31 cellular contexts compared by ENCODE assay signal in genomic region chr6:33168624-33169023, GRCh38.
"Had no signal": no experiment of that assay in that cellular context is flagged by ENCODE, and none has a peak within 500 bp of the region (broad histone marks: within the 10 kb centered on the region; RNA-seq: fewer than 3 reads in every experiment).

No MANE protein-coding gene starts in this region.

- H3K4me3 Mint-ChIP-seq: memory B cell; mesothelial cell of epicardium; nephron progenitor cell; stimulated activated naive B cell treated with anti-CD40 and anti-IgM and Interleukin-4, amounts not matched to agents 10 μg/mL and 1 μg/mL and 100 μg/mL, for 72 hours; stimulated activated naive CD8-positive, alpha-beta T cell treated with anti-CD3 and anti-CD28 coated beads, Interleukin-15, Interleukin-2, amounts not matched to agents 100 ng/mL and 50 ng/mL, for 24 hours had no signal

- DNase-seq: colonic mucosa; dermis blood vessel endothelial cell; effector memory CD4-positive, alpha-beta T cell; foreskin keratinocyte; heart left ventricle; kidney; mucosa of descending colon; naive B cell; nephron progenitor cell; stimulated activated CD4-positive, alpha-beta T cell treated with anti-CD3 and anti-CD28 coated beads, Interleukin-2, amount 100 ng/mL, for 24 hours; stimulated activated CD4-positive, alpha-beta T cell treated with anti-CD3 and anti-CD28 coated beads, Interleukin-4, amount 100 ng/mL, for 24 hours; stimulated activated naive B cell treated with anti-CD40 and anti-IgM and Interleukin-4, amounts not matched to agents 10 μg/mL and 1 μg/mL and 100 μg/mL, for 72 hours; upper lobe of left lung; uterus had no signal

- H3K4me3 ChIP-seq: colonic mucosa, esophagus muscularis mucosa, gastroesophageal sphincter, heart left ventricle, hepatocyte, lung, mucosa of descending colon, prostate gland, right atrium auricular region, smooth muscle cell, thoracic aorta, tibial nerve, upper lobe of left lung, uterus had no signal

- H3K27me3 ChIP-seq: colonic mucosa, foreskin keratinocyte, gastroesophageal sphincter, heart left ventricle, hepatocyte, right atrium auricular region, tibial nerve, upper lobe of left lung, uterus had no signal

- H3K27ac ChIP-seq: colonic mucosa, esophagus muscularis mucosa, foreskin keratinocyte, gastroesophageal sphincter, heart left ventricle, hepatocyte, neutrophil, parathyroid adenoma, prostate gland, right atrium auricular region, thoracic aorta, tibial nerve, upper lobe of left lung, uterus had no signal

- H2AFZ ChIP-seq: hepatocyte, parathyroid adenoma had no signal

- H3K4me1 ChIP-seq: colonic mucosa, esophagus muscularis mucosa, foreskin keratinocyte, gastroesophageal sphincter, heart left ventricle, parathyroid adenoma, prostate gland, right atrium auricular region, tibial nerve, upper lobe of left lung, uterus had no signal

- H3K27ac Mint-ChIP-seq: memory B cell; mesothelial cell of epicardium; nephron progenitor cell; stimulated activated naive B cell treated with anti-CD40 and anti-IgM and Interleukin-4, amounts not matched to agents 10 μg/mL and 1 μg/mL and 100 μg/mL, for 72 hours; stimulated activated naive CD8-positive, alpha-beta T cell treated with anti-CD3 and anti-CD28 coated beads, Interleukin-15, Interleukin-2, amounts not matched to agents 100 ng/mL and 50 ng/mL, for 24 hours had no signal

- H3K9ac ChIP-seq: parathyroid adenoma had no signal

- H3K36me3 ChIP-seq: colonic mucosa, esophagus muscularis mucosa, gastroesophageal sphincter, heart left ventricle, neutrophil, prostate gland, right atrium auricular region, thoracic aorta, tibial nerve, upper lobe of left lung, uterus had no signal

- H3K36me3 Mint-ChIP-seq: memory B cell; mesothelial cell of epicardium; naive B cell; stimulated activated naive B cell treated with anti-CD40 and anti-IgM and Interleukin-4, amounts not matched to agents 10 μg/mL and 1 μg/mL and 100 μg/mL, for 72 hours had no signal

- FAIRE-seq: endothelial cell of umbilical vein, kidney had no signal

- H3K79me2 ChIP-seq: hepatocyte, parathyroid adenoma had no signal

- H3K9me3 Mint-ChIP-seq: memory B cell; mesothelial cell of epicardium; naive B cell; nephron progenitor cell; stimulated activated naive B cell treated with anti-CD40 and anti-IgM and Interleukin-4, amounts not matched to agents 10 μg/mL and 1 μg/mL and 100 μg/mL, for 72 hours; stimulated activated naive CD8-positive, alpha-beta T cell treated with anti-CD3 and anti-CD28 coated beads, Interleukin-15, Interleukin-2, amounts not matched to agents 100 ng/mL and 50 ng/mL, for 24 hours had no signal

- H3K4me2 ChIP-seq: hepatocyte, smooth muscle cell had no signal

- ATAC-seq: foreskin keratinocyte; gastroesophageal sphincter; heart left ventricle; left lobe of liver; mucosa of descending colon; sciatic nerve; stimulated activated naive B cell treated with anti-CD40 and anti-IgM and Interleukin-4, amounts not matched to agents 10 μg/mL and 1 μg/mL and 100 μg/mL, for 72 hours had no signal

- H3K9me3 ChIP-seq: colonic mucosa, esophagus muscularis mucosa, gastroesophageal sphincter, heart left ventricle, mucosa of descending colon, neutrophil, prostate gland, right atrium auricular region, thoracic aorta, tibial nerve, upper lobe of left lung, uterus had no signal
